Comparison of ENCODE assay signal across 8 cellular contexts in genomic region chrX:141278306-141278705, GRCh38. TPM values are rescaled to one million over a fixed set of nuclear protein-coding genes. Genes with fewer than 3 reads are reported as not detected.
A peak's percentile ranks its signal among the peaks of the same experiment; 100 is the strongest.
DNase-seq lines count a peak whose midpoint lies in the region; ATAC-seq, FAIRE-seq and TF ChIP-seq lines count a peak whose summit lies in the region.

No MANE protein-coding gene starts in this region.

- H3K27ac Mint-ChIP-seq in activated CD8-positive, alpha-beta T cell treated with anti-CD3 and anti-CD28 coated beads for 36 hours: no peak overlapping the region
- H3K27ac Mint-ChIP-seq in activated CD8-positive, alpha-beta T cell treated with anti-CD3 and anti-CD28 coated beads, Interleukin-2, amount 10 ng/mL, durations not matched to agents 7 days and 5 days: no peak overlapping the region

- no peaks in the 10 kb centered on the region for H3K9me3 Mint-ChIP-seq in activated CD8-positive, alpha-beta T cell treated with anti-CD3 and anti-CD28 coated beads for 36 hours
- H3K9me3 Mint-ChIP-seq in activated CD8-positive, alpha-beta T cell treated with anti-CD3 and anti-CD28 coated beads, Interleukin-2, amount 10 ng/mL, durations not matched to agents 7 days and 5 days (ENCODE audit: insufficient read depth): no peaks in the 10 kb centered on the region

- H3K4me1 Mint-ChIP-seq in activated CD8-positive, alpha-beta T cell treated with anti-CD3 and anti-CD28 coated beads for 36 hours (ENCODE audit: low read depth): no peaks in the 10 kb centered on the region
- H3K4me1 Mint-ChIP-seq in activated CD8-positive, alpha-beta T cell treated with anti-CD3 and anti-CD28 coated beads, Interleukin-2, amount 10 ng/mL, durations not matched to agents 7 days and 5 days (ENCODE audit: low read depth): no peaks in the 10 kb centered on the region

- no peak overlapping the region for H3K4me3 Mint-ChIP-seq in activated CD8-positive, alpha-beta T cell treated with anti-CD3 and anti-CD28 coated beads for 36 hours
- no peak overlapping the region for H3K4me3 Mint-ChIP-seq in activated CD8-positive, alpha-beta T cell treated with anti-CD3 and anti-CD28 coated beads, Interleukin-2, amount 10 ng/mL, durations not matched to agents 7 days and 5 days

- no peak for ATAC-seq in activated CD8-positive, alpha-beta T cell treated with anti-CD3 and anti-CD28 coated beads for 36 hours
- ATAC-seq in activated CD8-positive, alpha-beta T cell treated with anti-CD3 and anti-CD28 coated beads, Interleukin-2, amount 10 ng/mL, durations not matched to agents 7 days and 5 days: no peak

- POLR2A ChIA-PET in activated CD8-positive, alpha-beta T cell treated with anti-CD3 and anti-CD28 coated beads for 36 hours (lab: Charles Lee): no interaction called here
- POLR2A ChIA-PET in activated CD8-positive, alpha-beta T cell treated with anti-CD3 and anti-CD28 coated beads, Interleukin-2, amount 10 ng/mL, durations not matched to agents 7 days and 5 days (lab: Charles Lee): no interaction called here

- H3K4me1 ChIP-seq in osteoblast (ENCODE audit: insufficient read depth, low read length) (no peaks in the 10 kb centered on the region), transverse colon (no peaks in the 10 kb centered on the region)

- TF ChIP-seq CTCF in activated CD8-positive, alpha-beta T cell treated with anti-CD3 and anti-CD28 coated beads for 36 hours (IDR thresholded peaks at IDR 0.05): no peak
- TF ChIP-seq CTCF in bronchial epithelial cell (IDR thresholded peaks at IDR 0.05; ENCODE audit: insufficient read depth, low read length, severe bottlenecking) (peak; percentile 53), osteoblast (IDR thresholded peaks at IDR 0.05; ENCODE audit: extremely low read depth, low read depth, low read length) (peak; percentile 56), transverse colon (IDR thresholded peaks at IDR 0.05) (no peak)

- H3K27me3 Mint-ChIP-seq in activated CD8-positive, alpha-beta T cell treated with anti-CD3 and anti-CD28 coated beads for 36 hours: no peaks in the 10 kb centered on the region
- no peaks in the 10 kb centered on the region for H3K27me3 Mint-ChIP-seq in activated CD8-positive, alpha-beta T cell treated with anti-CD3 and anti-CD28 coated beads, Interleukin-2, amount 10 ng/mL, durations not matched to agents 7 days and 5 days (ENCODE audit: low read depth)

- H3K9me3 ChIP-seq in osteoblast (ENCODE audit: low read depth, low read length) (no peaks in the 10 kb centered on the region), transverse colon (no peaks in the 10 kb centered on the region)

- H3K4me2 ChIP-seq in osteoblast (ENCODE audit: insufficient read depth, low read length): no peak overlapping the region

- no peaks in the 10 kb centered on the region for H3K79me2 ChIP-seq in osteoblast (ENCODE audit: insufficient read depth, low read length)

- H3K27ac ChIP-seq in osteoblast (ENCODE audit: low read depth, low read length) (no peak overlapping the region), transverse colon (no peak overlapping the region)

- no peak for TF ChIP-seq EP300 in transverse colon (IDR thresholded peaks at IDR 0.05; ENCODE audit: low read depth)

- no peaks in the 10 kb centered on the region for H3K36me3 Mint-ChIP-seq in activated CD8-positive, alpha-beta T cell treated with anti-CD3 and anti-CD28 coated beads for 36 hours (ENCODE audit: low read depth)
- H3K36me3 Mint-ChIP-seq in activated CD8-positive, alpha-beta T cell treated with anti-CD3 and anti-CD28 coated beads, Interleukin-2, amount 10 ng/mL, durations not matched to agents 7 days and 5 days (ENCODE audit: low read depth): no peaks in the 10 kb centered on the region

- intact Hi-C loops in activated CD8-positive, alpha-beta T cell treated with anti-CD3 and anti-CD28 coated beads for 36 hours (cut with micrococcal nuclease): no loop called here
- intact Hi-C loops in transverse colon (cut with DNase I; ENCODE audit: low total_unique reads): no loop called here

- H3K4me3 ChIP-seq in bronchial epithelial cell (ENCODE audit: low read depth, low read length) (no peak overlapping the region), osteoblast (ENCODE audit: insufficient read depth, low read length) (no peak overlapping the region), transverse colon (no peak overlapping the region)

- in situ Hi-C loops in transverse colon (cut with MboI; ENCODE audit: low pct_ligation_motif_present in 1 of 4, low pct_unique_long_range_greater_than_20kb in 1 of 4, low sequenced_read_pairs in 3 of 4): no loop called here

- CTCF ChIA-PET in activated CD8-positive, alpha-beta T cell treated with anti-CD3 and anti-CD28 coated beads for 36 hours (lab: Charles Lee): interaction anchor here (1.3 to 1.6 kb wide), 2 partner anchors 360 to 513 kb away, joined by 3 to 7 read pairs; no protein-coding TSS in a partner anchor
- CTCF ChIA-PET in activated CD8-positive, alpha-beta T cell treated with anti-CD3 and anti-CD28 coated beads, Interleukin-2, amount 10 ng/mL, durations not matched to agents 7 days and 5 days (lab: Charles Lee): interaction anchor here (0.6 to 1.6 kb wide), 2 partner anchors 389 to 516 kb away, joined by 3 to 5 read pairs; no protein-coding TSS in a partner anchor

- no peak for FAIRE-seq in bronchial epithelial cell (lab: Jason Lieb, UNC)

- no peaks in the 10 kb centered on the region for H3K27me3 ChIP-seq in bronchial epithelial cell (ENCODE audit: control insufficient read depth, insufficient read depth, low read length)
- no peaks in the 10 kb centered on the region for H3K27me3 ChIP-seq in osteoblast (ENCODE audit: insufficient read depth, low read length)
- H3K27me3 ChIP-seq in transverse colon: no peaks in the 10 kb centered on the region

- WGBS in transverse colon (ENCODE audit: low coverage in 1 of 2), 2 donors: 43 to 100% methylated on average over 1 to 3 of the region's 3 CpGs

- TF ChIP-seq POLR2A in transverse colon (IDR thresholded peaks at IDR 0.05): no peak

- peak; percentile 6 for DNase-seq in activated CD8-positive, alpha-beta T cell treated with anti-CD3 and anti-CD28 coated beads for 36 hours
- no peak for DNase-seq in activated CD8-positive, alpha-beta T cell treated with anti-CD3 and anti-CD28 coated beads, Interleukin-2, amount 10 ng/mL, durations not matched to agents 7 days and 5 days
- DNase-seq in NCI-H1417 treated with DMSO at 0.1 percent for 48 hours (lab: John Stamatoyannopoulos, UW) (peak; percentile 0), bronchial epithelial cell (ENCODE audit: low read depth) (peak; percentile 9), osteoblast (ENCODE audit: insufficient read length, low spot score, missing footprints) (no peak), transverse colon (no peak), GF-D8 (lab: John Stamatoyannopoulos, UW) (no peak)
- no peak for DNase-seq in activated effector memory CD4-positive, alpha-beta T cell treated with Interleukin-2 at 50 U/mL for 16 hours

- no peak overlapping the region for H2AFZ ChIP-seq in osteoblast (ENCODE audit: low read length)

- no peaks in the 10 kb centered on the region for H3K36me3 ChIP-seq in bronchial epithelial cell (ENCODE audit: control insufficient read depth, insufficient read depth, low read length)
- no peaks in the 10 kb centered on the region for H3K36me3 ChIP-seq in osteoblast (ENCODE audit: insufficient read depth, low read length)
- H3K36me3 ChIP-seq in transverse colon: no peaks in the 10 kb centered on the region

- no peaks in the 10 kb centered on the region for H4K20me1 ChIP-seq in osteoblast (ENCODE audit: insufficient read depth, low read length)

RNA-seq across cellular contexts. Expression of gene SPANXC, which starts 36.0 kb away (rescaled TPM):
- total RNA-seq in activated CD8-positive, alpha-beta T cell treated with anti-CD3 and anti-CD28 coated beads for 36 hours: not detected
- total RNA-seq in activated CD8-positive, alpha-beta T cell treated with anti-CD3 and anti-CD28 coated beads, Interleukin-2, amount 10 ng/mL, durations not matched to agents 7 days and 5 days: not detected
- total RNA-seq in bronchial epithelial cell: not detected in 2 replicates
- not detected in 2 replicates for total RNA-seq in osteoblast
- total RNA-seq in transverse colon: not detected

Comparison
In these comparisons a context has a peak if more than half of its experiments do, and no peak if none do; other contexts are left out.
1. DNase-seq: peak in activated CD8-positive, alpha-beta T cell treated with anti-CD3 and anti-CD28 coated beads for 36 hours (single experiment), NCI-H1417 treated with DMSO at 0.1 percent for 48 hours (single experiment) and bronchial epithelial cell (single experiment); none in activated CD8-positive, alpha-beta T cell treated with anti-CD3 and anti-CD28 coated beads, Interleukin-2, amount 10 ng/mL, durations not matched to agents 7 days and 5 days (single experiment), osteoblast (single experiment), transverse colon (single experiment), GF-D8 (single experiment) and activated effector memory CD4-positive, alpha-beta T cell treated with Interleukin-2 at 50 U/mL for 16 hours (single experiment).
2. CTCF ChIP-seq: peak in bronchial epithelial cell (single experiment) and osteoblast (single experiment); none in activated CD8-positive, alpha-beta T cell treated with anti-CD3 and anti-CD28 coated beads for 36 hours (single experiment) and transverse colon (0 of 5).